23 cellular contexts compared by ENCODE assay signal in the genomic region with DNA sequence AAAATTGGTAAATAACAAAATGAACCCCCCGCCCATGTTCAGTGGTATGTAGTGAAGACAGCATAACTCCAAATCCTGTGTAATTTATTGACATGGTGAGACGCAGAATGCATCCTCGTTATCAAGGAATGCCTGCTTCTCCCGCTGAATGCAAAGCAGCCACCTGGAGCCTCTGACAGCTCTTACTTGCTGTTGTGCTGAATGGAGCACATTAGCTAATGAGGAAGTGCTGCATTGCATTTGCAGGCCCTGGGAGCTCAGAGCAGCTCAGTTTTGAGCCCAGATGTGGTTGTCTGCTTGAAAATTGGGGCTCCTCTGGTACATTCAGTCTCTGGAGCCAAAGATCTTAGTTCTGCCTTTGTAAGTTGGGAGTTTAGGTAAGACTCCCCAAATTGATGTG. TPM values are rescaled to one million over a fixed set of nuclear protein-coding genes. Genes with fewer than 3 reads are reported as not detected.
DNase-seq lines count a peak whose midpoint lies in the region; ATAC-seq and TF ChIP-seq lines count a peak whose summit lies in the region.
"Had no signal": no experiment of that assay in that cellular context is flagged by ENCODE, and none has a peak within 500 bp of the region (broad histone marks: within the 10 kb centered on the region; RNA-seq: fewer than 3 reads in every experiment).

No MANE protein-coding gene starts in this region.

- peaks cover 70% of the 10 kb centered on the region for H3K27me3 Mint-ChIP-seq in WTC11 (ENCODE audit: low read depth)
- H3K27me3 Mint-ChIP-seq: dendritic cell treated with granulocyte-macrophage colony-stimulating factor and Interleukin-4, amounts not matched to agents 40 ng/mL and 50 ng/mL, for 4 days had no signal

- H2BK15ac ChIP-seq in neuronal stem cell (ENCODE audit: low read length) = no peak overlapping the region

- WGBS in neuronal stem cell (ENCODE audit: extremely low coverage in 2 of 2, insufficient read length in 2 of 2, insufficient replicate concordance in 1 of 2), 2 donors = no CpG with 5 or more reads among the region's 4 CpGs

- H4K91ac ChIP-seq in neuronal stem cell (ENCODE audit: low read depth, low read length, poor library complexity) = no peak overlapping the region

- no peak overlapping the region for H3K4me3 ChIP-seq in left ventricle myocardium inferior
- no peak overlapping the region for H3K4me3 ChIP-seq in neuronal stem cell (ENCODE audit: low read length in 2 of 2)
- H3K4me3 ChIP-seq: smooth muscle cell, suprapubic skin had no signal

- DNase-seq in left ventricle myocardium inferior = no peak
- no peak for DNase-seq in Right ventricle myocardium superior
- DNase-seq in NCI-H526 treated with DMSO at 0.1 percent for 48 hours (lab: John Stamatoyannopoulos, UW) = peak; percentile 55
- DNase-seq in WTC11 (ENCODE audit: low spot score) = peak; percentile 32
- DNase-seq in neuronal stem cell (ENCODE audit: low spot score) = peak; percentile 15
- DNase-seq in HK-2 (ENCODE audit: unreplicated experiment) = no peak
- no peak for DNase-seq in activated T-cell treated with anti-CD3 and anti-CD28 coated beads, Interleukin-2, amount 50 U/mL, for 1 hour
- no peak for DNase-seq in NCI-H2171 (lab: John Stamatoyannopoulos, UW)
- DNase-seq: ACHN; activated CD8-positive, alpha-beta T cell treated with anti-CD3 and anti-CD28 coated beads for 36 hours; activated T-cell treated with anti-CD3 and anti-CD28 coated beads, Interleukin-2, amount 50 U/mL, for 72 hours; brain microvascular endothelial cell; CD4-positive, alpha-beta memory T cell; naive B cell; NCI-H226 had no signal

- no peak overlapping the region for H3K4ac ChIP-seq in neuronal stem cell (ENCODE audit: low read length)

- intact Hi-C loops in left ventricle myocardium inferior (cut with micrococcal nuclease) (no loop called here), Right ventricle myocardium superior (cut with DNase I) (no loop called here)

- CTCF ChIA-PET in WTC11 (lab: Charles Lee) = interaction anchor here (1.1 kb wide), 1 partner anchor 23 kb away, joined by 4 read pairs; no protein-coding TSS in a partner anchor

- H3K4me1 ChIP-seq in left ventricle myocardium inferior (peaks cover 47% of the 10 kb centered on the region), neuronal stem cell (ENCODE audit: control insufficient read depth in 2 of 2, insufficient read depth in 1 of 2, low read depth in 1 of 2, low read length in 2 of 2) (peaks cover 0 to 6% of the 10 kb centered on the region in 2 donors)

- no peaks in the 10 kb centered on the region for H3K36me3 Mint-ChIP-seq in WTC11
- H3K36me3 Mint-ChIP-seq: activated naive CD8-positive, alpha-beta T cell; CD4-positive, alpha-beta memory T cell; IgD-negative memory B cell; naive B cell had no signal

- H3K23ac ChIP-seq in neuronal stem cell (ENCODE audit: low read depth, low read length, poor library complexity) = no peak overlapping the region

- H3K79me1 ChIP-seq in neuronal stem cell (ENCODE audit: low read depth, low read length) = no peaks in the 10 kb centered on the region

- ATAC-seq in Right ventricle myocardium superior (ENCODE audit: poor library complexity) = no peak
- ATAC-seq in WTC11 = peak; percentile 54
- ATAC-seq: activated CD8-positive, alpha-beta T cell treated with anti-CD3 and anti-CD28 coated beads for 36 hours; activated T-cell treated with anti-CD3 and anti-CD28 coated beads, Interleukin-2, amount 50 U/mL, for 72 hours; Panc1; SK-N-SH treated with all-trans-retinoic acid at 6 μM for 48 hours had no signal

- no peak overlapping the region for H3K18ac ChIP-seq in neuronal stem cell (ENCODE audit: low read length)

- no peak overlapping the region for H3K27ac Mint-ChIP-seq in WTC11
- H3K27ac Mint-ChIP-seq: activated CD8-positive, alpha-beta T cell treated with anti-CD3 and anti-CD28 coated beads for 36 hours; activated naive CD8-positive, alpha-beta T cell; activated T-cell treated with anti-CD3 and anti-CD28 coated beads, Interleukin-2, amount 50 U/mL, for 72 hours; CD4-positive, alpha-beta memory T cell; dendritic cell treated with granulocyte-macrophage colony-stimulating factor and Interleukin-4, amounts not matched to agents 40 ng/mL and 50 ng/mL, for 4 days; naive B cell had no signal

- no peaks in the 10 kb centered on the region for H3K9me3 Mint-ChIP-seq in WTC11
- H3K9me3 Mint-ChIP-seq: activated CD8-positive, alpha-beta T cell treated with anti-CD3 and anti-CD28 coated beads for 36 hours; activated T-cell treated with anti-CD3 and anti-CD28 coated beads, Interleukin-2, amount 50 U/mL, for 72 hours; CD4-positive, alpha-beta memory T cell; dendritic cell treated with granulocyte-macrophage colony-stimulating factor and Interleukin-4, amounts not matched to agents 40 ng/mL and 50 ng/mL, for 4 days; IgD-negative memory B cell; naive B cell had no signal

- no peak overlapping the region for H3K4me2 ChIP-seq in neuronal stem cell (ENCODE audit: insufficient read depth, low read length, poor library complexity, severe bottlenecking)
- H3K4me2 ChIP-seq: smooth muscle cell had no signal

- TF ChIP-seq CTCF in left ventricle myocardium inferior (IDR thresholded peaks at IDR 0.05; ENCODE audit: borderline replicate concordance) = no peak
- no peak for TF ChIP-seq CTCF in WTC11 (IDR thresholded peaks at IDR 0.05)

- peak overlapping the region; percentile 29; the same call in 1 of the 2 replicates for H3K4me3 Mint-ChIP-seq in WTC11
- H3K4me3 Mint-ChIP-seq: activated CD8-positive, alpha-beta T cell treated with anti-CD3 and anti-CD28 coated beads for 36 hours; activated naive CD8-positive, alpha-beta T cell; activated T-cell treated with anti-CD3 and anti-CD28 coated beads, Interleukin-2, amount 50 U/mL, for 72 hours; CD4-positive, alpha-beta memory T cell; dendritic cell treated with granulocyte-macrophage colony-stimulating factor and Interleukin-4, amounts not matched to agents 40 ng/mL and 50 ng/mL, for 4 days; IgD-negative memory B cell; naive B cell had no signal

- H3K27me3 ChIP-seq in left ventricle myocardium inferior (ENCODE audit: low read depth) (no peaks in the 10 kb centered on the region), neuronal stem cell (ENCODE audit: control insufficient read depth in 3 of 3, insufficient read depth in 3 of 3, low read depth in 1 of 3, low read length in 3 of 3) (peaks cover 0 to 26% (median 0%) of the 10 kb centered on the region in 3 experiments)
- H3K27me3 ChIP-seq: brain microvascular endothelial cell had no signal

- H3K9me3 ChIP-seq in left ventricle myocardium inferior (replicated peaks) = no peaks in the 10 kb centered on the region
- H3K9me3 ChIP-seq in neuronal stem cell (replicated peaks in 1 of 2; ENCODE audit: control insufficient read depth in 2 of 2, insufficient read depth in 1 of 2, low read depth in 1 of 2, low read length in 2 of 2) = no peaks in the 10 kb centered on the region
- H3K9me3 ChIP-seq: suprapubic skin had no signal

- POLR2A ChIA-PET in WTC11 (lab: Charles Lee) = no interaction called here

- no peak overlapping the region for H3K9ac ChIP-seq in neuronal stem cell (ENCODE audit: low read depth, low read length, poor library complexity)

- no peak overlapping the region for H2AK5ac ChIP-seq in neuronal stem cell (ENCODE audit: low read depth, low read length)

- H2BK5ac ChIP-seq in neuronal stem cell (ENCODE audit: low read length) = no peak overlapping the region

- H3K14ac ChIP-seq in neuronal stem cell (ENCODE audit: low read length) = no peak overlapping the region

- no peak overlapping the region for H2BK120ac ChIP-seq in neuronal stem cell (ENCODE audit: low read depth, low read length)

- no peak overlapping the region for H2BK12ac ChIP-seq in neuronal stem cell (ENCODE audit: low read length)

- H3K36me3 ChIP-seq in left ventricle myocardium inferior (no peaks in the 10 kb centered on the region), neuronal stem cell (replicated peaks in 1 of 2; ENCODE audit: control insufficient read depth in 2 of 2, insufficient read depth in 2 of 2, low read length in 2 of 2) (no peaks in the 10 kb centered on the region)
- H3K36me3 ChIP-seq: brain microvascular endothelial cell, suprapubic skin had no signal

- peaks cover 76% of the 10 kb centered on the region for H3K4me1 Mint-ChIP-seq in WTC11
- H3K4me1 Mint-ChIP-seq: naive B cell had no signal

- no peak overlapping the region for H2AFZ ChIP-seq in neuronal stem cell (ENCODE audit: low read length)

- H3K27ac ChIP-seq in left ventricle myocardium inferior (replicated peaks) (peak overlapping the region; percentile 29), neuronal stem cell (replicated peaks; ENCODE audit: low read length) (no peak overlapping the region)
- H3K27ac ChIP-seq: brain microvascular endothelial cell, epithelial cell of prostate, suprapubic skin had no signal

- no peak overlapping the region for H4K8ac ChIP-seq in neuronal stem cell (ENCODE audit: low read depth, low read length)

TF ChIP-seq in WTC11, 78 proteins besides CTCF, POLR2A, EP300 and RAD21 (continues in another document):
- TF ChIP-seq, protein P1, sequence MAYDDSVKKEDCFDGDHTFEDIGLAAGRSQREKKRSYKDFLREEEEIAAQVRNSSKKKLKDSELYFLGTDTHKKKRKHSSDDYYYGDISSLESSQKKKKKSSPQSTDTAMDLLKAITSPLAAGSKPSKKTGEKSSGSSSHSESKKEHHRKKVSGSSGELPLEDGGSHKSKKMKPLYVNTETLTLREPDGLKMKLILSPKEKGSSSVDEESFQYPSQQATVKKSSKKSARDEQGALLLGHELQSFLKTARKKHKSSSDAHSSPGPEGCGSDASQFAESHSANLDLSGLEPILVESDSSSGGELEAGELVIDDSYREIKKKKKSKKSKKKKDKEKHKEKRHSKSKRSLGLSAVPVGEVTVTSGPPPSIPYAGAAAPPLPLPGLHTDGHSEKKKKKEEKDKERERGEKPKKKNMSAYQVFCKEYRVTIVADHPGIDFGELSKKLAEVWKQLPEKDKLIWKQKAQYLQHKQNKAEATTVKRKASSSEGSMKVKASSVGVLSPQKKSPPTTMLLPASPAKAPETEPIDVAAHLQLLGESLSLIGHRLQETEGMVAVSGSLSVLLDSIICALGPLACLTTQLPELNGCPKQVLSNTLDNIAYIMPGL (CRISPR knock-in tag; IDR thresholded peaks at IDR 0.05) = no peak

RNA-seq across cellular contexts. Expression of a gene that starts 28.9 kb away (rescaled TPM):
- total RNA-seq in left ventricle myocardium inferior (0.49 TPM), Right ventricle myocardium superior (not detected), WTC11 (2021) (0.30 to 0.77 TPM (median 0.55 TPM) in 3 replicates)
- 0.25 TPM for polyA plus RNA-seq in neuronal stem cell (2013, experiment 1 of 2)
- polyA plus RNA-seq in neuronal stem cell (2013, experiment 2 of 2) = 0.35 TPM
- total RNA-seq: smooth muscle cell, suprapubic skin had no signal
- polyA plus RNA-seq: CD4-positive, alpha-beta memory T cell; IgD-negative memory B cell had no signal

Comparison
In these comparisons a context has a peak if more than half of its experiments do, and no peak if none do; other contexts are left out.
1. DNase-seq: peak in NCI-H526 treated with DMSO at 0.1 percent for 48 hours (single experiment), WTC11 (single experiment) and neuronal stem cell (single experiment); none in left ventricle myocardium inferior (single experiment), Right ventricle myocardium superior (single experiment), HK-2 (single experiment), activated T-cell treated with anti-CD3 and anti-CD28 coated beads, Interleukin-2, amount 50 U/mL, for 1 hour (single experiment) and NCI-H2171 (single experiment).